11 cellular contexts compared by ENCODE assay signal in genomic region chr9:114282926-114283325, GRCh38. TPM values are rescaled to one million over a fixed set of nuclear protein-coding genes. Genes with fewer than 3 reads are reported as not detected.
DNase-seq lines count a peak whose midpoint lies in the region.
"Had no signal": no experiment of that assay in that cellular context is flagged by ENCODE, and none has a peak within 500 bp of the region (broad histone marks: within the 10 kb centered on the region; RNA-seq: fewer than 3 reads in every experiment).

No MANE protein-coding gene starts in this region.

- DNase-seq in NCI-H1436 (lab: John Stamatoyannopoulos, UW) (peak; percentile 32), NCI-H1436 treated with DMSO at 0.1 percent for 48 hours (lab: John Stamatoyannopoulos, UW) (no peak), NCI-H2227 treated with DMSO at 0.1 percent for 48 hours (lab: John Stamatoyannopoulos, UW) (peak; percentile 1), cerebellum (ENCODE audit: low spot score) (peak; percentile 64), renal cortical epithelial cell (ENCODE audit: low read depth) (peak; percentile 41), HPDE6-E6E7 (ENCODE audit: extremely low spot score) (no peak), medulla oblongata (ENCODE audit: extremely low spot score) (no peak), RKO (ENCODE audit: low spot score) (no peak)
- DNase-seq: SHP77 treated with DMSO at 0.1 percent for 48 hours had no signal

RNA-seq across cellular contexts. Expression of gene ORM1, which starts 40.0 kb away (rescaled TPM):
- total RNA-seq in cerebellum, result not detected
- total RNA-seq in renal cortical epithelial cell, result not detected in 2 replicates
- total RNA-seq: naive thymus-derived CD8-positive, alpha-beta T cell; temporal lobe had no signal

RNA-seq across cellular contexts. Expression of gene ORM2, which starts 46.7 kb away (rescaled TPM):
- total RNA-seq in cerebellum (not detected), renal cortical epithelial cell (not detected in 2 replicates)
- total RNA-seq: naive thymus-derived CD8-positive, alpha-beta T cell; temporal lobe had no signal

Comparison
In these comparisons a context has a peak if more than half of its experiments do, and no peak if none do; other contexts are left out.
1. DNase-seq: peak in NCI-H1436 (single experiment), NCI-H2227 treated with DMSO at 0.1 percent for 48 hours (single experiment), cerebellum (single experiment) and renal cortical epithelial cell (single experiment); none in NCI-H1436 treated with DMSO at 0.1 percent for 48 hours (single experiment), HPDE6-E6E7 (single experiment), medulla oblongata (single experiment) and RKO (single experiment).